In genomic region chr21:26405071-26405470, GRCh38 we compare ENCODE assay signal across 12 cellular contexts.
DNase-seq lines count a peak whose midpoint lies in the region; TF ChIP-seq lines count a peak whose summit lies in the region.
"Had no signal": no experiment of that assay in that cellular context is flagged by ENCODE, and none has a peak within 500 bp of the region (broad histone marks: within the 10 kb centered on the region; RNA-seq: fewer than 3 reads in every experiment).

No MANE protein-coding gene starts in this region.

- no peaks in the 10 kb centered on the region for H3K27me3 ChIP-seq in esophagus muscularis mucosa

- no peaks in the 10 kb centered on the region for H3K27me3 Mint-ChIP-seq in chondrocyte (ENCODE audit: low read depth)
- no peaks in the 10 kb centered on the region for H3K27me3 Mint-ChIP-seq in mesothelial cell of epicardium (ENCODE audit: low read depth)
- H3K27me3 Mint-ChIP-seq in activated CD4-positive, alpha-beta T cell treated with anti-CD3 and anti-CD28 coated beads, Interleukin-2, amount 10 ng/mL, durations not matched to agents 7 days and 5 days: no peaks in the 10 kb centered on the region
- H3K27me3 Mint-ChIP-seq: B cell; central memory CD8-positive, alpha-beta T cell had no signal

- H3K9me3 Mint-ChIP-seq in chondrocyte (ENCODE audit: low read depth) (no peaks in the 10 kb centered on the region), mesothelial cell of epicardium (peaks cover 8% of the 10 kb centered on the region)
- H3K9me3 Mint-ChIP-seq in activated CD4-positive, alpha-beta T cell treated with anti-CD3 and anti-CD28 coated beads, Interleukin-2, amount 10 ng/mL, durations not matched to agents 7 days and 5 days: peaks cover 3% of the 10 kb centered on the region

- H3K27ac ChIP-seq in esophagus muscularis mucosa (replicated peaks in 1 of 4): no peak overlapping the region

- POLR2A ChIA-PET in activated CD4-positive, alpha-beta T cell treated with anti-CD3 and anti-CD28 coated beads, Interleukin-2, amount 10 ng/mL, durations not matched to agents 7 days and 5 days (lab: Charles Lee): no interaction called here

- H3K36me3 ChIP-seq in esophagus muscularis mucosa: no peaks in the 10 kb centered on the region

- intact Hi-C loops in esophagus muscularis mucosa (cut with DNase I): no loop called here

- CTCF ChIA-PET in activated CD4-positive, alpha-beta T cell treated with anti-CD3 and anti-CD28 coated beads, Interleukin-2, amount 10 ng/mL, durations not matched to agents 7 days and 5 days (lab: Charles Lee): interaction anchor here (0.7 kb wide), 1 partner anchor 392 kb away, joined by 3 read pairs; no protein-coding TSS in a partner anchor

- H3K36me3 Mint-ChIP-seq in chondrocyte (ENCODE audit: low read depth) (no peaks in the 10 kb centered on the region), mesothelial cell of epicardium (no peaks in the 10 kb centered on the region)
- no peaks in the 10 kb centered on the region for H3K36me3 Mint-ChIP-seq in activated CD4-positive, alpha-beta T cell treated with anti-CD3 and anti-CD28 coated beads, Interleukin-2, amount 10 ng/mL, durations not matched to agents 7 days and 5 days (ENCODE audit: low read depth)

- H3K4me1 Mint-ChIP-seq in chondrocyte (ENCODE audit: low read depth) (peaks cover 34% of the 10 kb centered on the region), mesothelial cell of epicardium (peaks cover 64% of the 10 kb centered on the region)
- H3K4me1 Mint-ChIP-seq in activated CD4-positive, alpha-beta T cell treated with anti-CD3 and anti-CD28 coated beads, Interleukin-2, amount 10 ng/mL, durations not matched to agents 7 days and 5 days: peaks cover 7% of the 10 kb centered on the region
- H3K4me1 Mint-ChIP-seq: central memory CD8-positive, alpha-beta T cell had no signal

- H3K4me3 Mint-ChIP-seq in chondrocyte (ENCODE audit: unreplicated experiment) (no peak overlapping the region), mesothelial cell of epicardium (peak overlapping the region; percentile 5)
- H3K4me3 Mint-ChIP-seq in activated CD4-positive, alpha-beta T cell treated with anti-CD3 and anti-CD28 coated beads, Interleukin-2, amount 10 ng/mL, durations not matched to agents 7 days and 5 days: no peak overlapping the region
- H3K4me3 Mint-ChIP-seq: activated CD8-positive, alpha-beta T cell treated with anti-CD3 and anti-CD28 coated beads, Interleukin-2, amount 10 ng/mL, durations not matched to agents 7 days and 5 days; B cell; central memory CD8-positive, alpha-beta T cell had no signal

- DNase-seq in AG08395 (ENCODE audit: low spot score): peak; percentile 30
- peak; percentile 28 for DNase-seq in M059J (ENCODE audit: low read depth)
- no peak for DNase-seq in chondrocyte (ENCODE audit: low spot score)
- no peak for DNase-seq in mesothelial cell of epicardium (ENCODE audit: low spot score in 2 of 2, unreplicated experiment in 2 of 2)
- no peak for DNase-seq in GM19240 (ENCODE audit: insufficient read length, low spot score)
- DNase-seq in esophagus muscularis mucosa (ENCODE audit: extremely low spot score): no peak
- DNase-seq in activated CD4-positive, alpha-beta T cell treated with anti-CD3 and anti-CD28 coated beads for 4 hours: no peak
- no peak for DNase-seq in activated CD4-positive, alpha-beta T cell treated with anti-CD3 and anti-CD28 coated beads, Interleukin-2, amount 10 ng/mL, durations not matched to agents 7 days and 5 days
- DNase-seq: activated CD8-positive, alpha-beta T cell treated with anti-CD3 and anti-CD28 coated beads, Interleukin-2, amount 10 ng/mL, durations not matched to agents 7 days and 5 days; activated gamma-delta T cell treated with Interleukin-2 at 50 U/mL for 16 hours had no signal

- H3K27ac Mint-ChIP-seq in chondrocyte (ENCODE audit: unreplicated experiment) (peak overlapping the region; percentile 81), mesothelial cell of epicardium (peak overlapping the region; percentile 83)
- no peak overlapping the region for H3K27ac Mint-ChIP-seq in activated CD4-positive, alpha-beta T cell treated with anti-CD3 and anti-CD28 coated beads, Interleukin-2, amount 10 ng/mL, durations not matched to agents 7 days and 5 days
- H3K27ac Mint-ChIP-seq: activated CD8-positive, alpha-beta T cell treated with anti-CD3 and anti-CD28 coated beads, Interleukin-2, amount 10 ng/mL, durations not matched to agents 7 days and 5 days; B cell had no signal

- H3K9me3 ChIP-seq in esophagus muscularis mucosa: no peaks in the 10 kb centered on the region

- no peak for TF ChIP-seq CTCF in chondrocyte (IDR thresholded peaks at IDR 0.05)
- no peak for TF ChIP-seq CTCF in mesothelial cell of epicardium (IDR thresholded peaks at IDR 0.05; ENCODE audit: unreplicated experiment)
- TF ChIP-seq CTCF in esophagus muscularis mucosa (IDR thresholded peaks at IDR 0.05): no peak

- TF ChIP-seq EP300 in esophagus muscularis mucosa (IDR thresholded peaks at IDR 0.05): no peak

- TF ChIP-seq POLR2A in esophagus muscularis mucosa (IDR thresholded peaks at IDR 0.05; ENCODE audit: low read depth): no peak

- peaks cover 5 to 11% (median 7%) of the 10 kb centered on the region in 4 donors for H3K4me1 ChIP-seq in esophagus muscularis mucosa

- WGBS in esophagus muscularis mucosa: 51% methylated on average over 4 of the region's 4 CpGs

- H3K4me3 ChIP-seq in esophagus muscularis mucosa: no peak overlapping the region

Comparison
In these comparisons a context has a peak if more than half of its experiments do, and no peak if none do; other contexts are left out.
1. DNase-seq: peak in AG08395 (single experiment) and M059J (single experiment); none in chondrocyte (single experiment), mesothelial cell of epicardium (0 of 2), GM19240 (single experiment), esophagus muscularis mucosa (single experiment), activated CD4-positive, alpha-beta T cell treated with anti-CD3 and anti-CD28 coated beads for 4 hours (0 of 2) and activated CD4-positive, alpha-beta T cell treated with anti-CD3 and anti-CD28 coated beads, Interleukin-2, amount 10 ng/mL, durations not matched to agents 7 days and 5 days (single experiment).